8 cellular contexts compared by ENCODE assay signal in the genomic region with DNA sequence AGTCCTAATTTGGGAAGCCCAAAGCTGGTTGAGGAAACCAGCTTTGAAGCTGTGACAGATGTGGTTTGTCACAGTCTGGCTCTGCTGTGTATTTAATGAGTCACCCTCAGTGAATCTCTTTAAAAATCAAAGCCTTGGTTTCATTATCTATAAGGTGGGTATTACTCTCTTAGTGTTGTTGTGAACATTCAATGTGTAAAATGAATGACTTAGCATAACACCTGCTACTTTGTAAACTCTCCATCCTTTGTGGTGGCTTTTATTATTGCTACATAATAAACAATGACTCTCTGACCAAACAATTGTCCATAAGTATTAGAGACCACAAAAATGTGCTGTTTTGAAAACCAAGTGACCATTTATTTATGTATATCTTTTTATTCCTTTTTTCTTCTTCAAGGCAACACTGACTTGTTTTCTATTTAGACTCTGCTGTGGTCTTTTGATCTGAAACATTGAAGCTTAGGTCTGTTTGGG. TPM values are rescaled to one million over a fixed set of nuclear protein-coding genes. Genes with fewer than 3 reads are reported as not detected.
DNase-seq lines count a peak whose midpoint lies in the region; ATAC-seq and TF ChIP-seq lines count a peak whose summit lies in the region.

No MANE protein-coding gene starts in this region.

- H3K4me3 ChIP-seq in RWPE2 (ENCODE audit: severe bottlenecking) = no peak overlapping the region
- no peak overlapping the region for H3K4me3 ChIP-seq in right lobe of liver

- H3K9me3 ChIP-seq in RWPE2 (ENCODE audit: severe bottlenecking) (no peaks in the 10 kb centered on the region), right lobe of liver (no peaks in the 10 kb centered on the region)

- TF ChIP-seq POLR2A in right lobe of liver (IDR thresholded peaks at IDR 0.05) = no peak

- peaks cover 6% of the 10 kb centered on the region for H3K9me3 Mint-ChIP-seq in activated T-helper 2 cell treated with anti-CD3 and anti-CD28 coated beads, Interferon-gamma antibody, Interleukin-2, Interleukin-4, amounts not matched to agents 10 μg/mL and 5 μg/mL and 100 μg/mL, durations not matched to agents 14 hours and 24 hours and 36 hours

- no peak overlapping the region for H3K27ac Mint-ChIP-seq in activated T-helper 2 cell treated with anti-CD3 and anti-CD28 coated beads, Interferon-gamma antibody, Interleukin-2, Interleukin-4, amounts not matched to agents 10 μg/mL and 5 μg/mL and 100 μg/mL, durations not matched to agents 14 hours and 24 hours and 36 hours

- peaks cover 25% of the 10 kb centered on the region for H3K4me1 Mint-ChIP-seq in activated T-helper 2 cell treated with anti-CD3 and anti-CD28 coated beads, Interferon-gamma antibody, Interleukin-2, Interleukin-4, amounts not matched to agents 10 μg/mL and 5 μg/mL and 100 μg/mL, durations not matched to agents 14 hours and 24 hours and 36 hours (ENCODE audit: low read depth)

- H3K27ac ChIP-seq in RWPE2 (ENCODE audit: poor library complexity, severe bottlenecking) (no peak overlapping the region), right lobe of liver (no peak overlapping the region)

- H3K36me3 ChIP-seq in RWPE2 (ENCODE audit: low read depth) (no peaks in the 10 kb centered on the region), right lobe of liver (no peaks in the 10 kb centered on the region)

- TF ChIP-seq CTCF in RWPE2 (IDR thresholded peaks at IDR 0.05; ENCODE audit: poor library complexity, severe bottlenecking) (no peak), right lobe of liver (IDR thresholded peaks at IDR 0.05) (no peak)

- ATAC-seq in GM18499 (IDR thresholded peaks at IDR 0.05; ENCODE audit: insufficient read depth, unreplicated experiment) (peak; percentile 79), HG02798 (IDR thresholded peaks at IDR 0.05; ENCODE audit: poor library complexity, unreplicated experiment) (peak; percentile 76), RWPE2 (ENCODE audit: low read depth) (peak; percentile 10; the same call in 1 of the 3 replicates), right lobe of liver (peak in 3 of 4 donors; percentile 64 to 85 (median 64)), HG03039 (IDR thresholded peaks at IDR 0.05; ENCODE audit: unreplicated experiment) (no peak), HG02588 (IDR thresholded peaks at IDR 0.05; ENCODE audit: unreplicated experiment) (no peak), GM19035 (IDR thresholded peaks at IDR 0.05; ENCODE audit: unreplicated experiment) (no peak)

- peaks cover 4% of the 10 kb centered on the region for H3K36me3 Mint-ChIP-seq in activated T-helper 2 cell treated with anti-CD3 and anti-CD28 coated beads, Interferon-gamma antibody, Interleukin-2, Interleukin-4, amounts not matched to agents 10 μg/mL and 5 μg/mL and 100 μg/mL, durations not matched to agents 14 hours and 24 hours and 36 hours (ENCODE audit: low read depth)

- DNase-seq in RWPE2 (ENCODE audit: low spot score) (no peak), right lobe of liver (no peak)
- DNase-seq in activated T-helper 2 cell treated with anti-CD3 and anti-CD28 coated beads, Interferon-gamma antibody, Interleukin-2, Interleukin-4, amounts not matched to agents 10 μg/mL and 5 μg/mL and 100 μg/mL, durations not matched to agents 14 hours and 24 hours and 36 hours (ENCODE audit: low spot score) = no peak

- H3K27me3 ChIP-seq in RWPE2 (ENCODE audit: insufficient read depth, poor library complexity, severe bottlenecking) = no peaks in the 10 kb centered on the region
- H3K27me3 ChIP-seq in right lobe of liver = no peaks in the 10 kb centered on the region

- H3K27me3 Mint-ChIP-seq in activated T-helper 2 cell treated with anti-CD3 and anti-CD28 coated beads, Interferon-gamma antibody, Interleukin-2, Interleukin-4, amounts not matched to agents 10 μg/mL and 5 μg/mL and 100 μg/mL, durations not matched to agents 14 hours and 24 hours and 36 hours (ENCODE audit: low read depth) = peaks cover 7% of the 10 kb centered on the region

- H3K4me3 Mint-ChIP-seq in activated T-helper 2 cell treated with anti-CD3 and anti-CD28 coated beads, Interferon-gamma antibody, Interleukin-2, Interleukin-4, amounts not matched to agents 10 μg/mL and 5 μg/mL and 100 μg/mL, durations not matched to agents 14 hours and 24 hours and 36 hours (ENCODE audit: low read depth) = no peak overlapping the region

- intact Hi-C loops in right lobe of liver (cut with DNase I) = no loop called here
- intact Hi-C loops in activated T-helper 2 cell treated with anti-CD3 and anti-CD28 coated beads, Interferon-gamma antibody, Interleukin-2, Interleukin-4, amounts not matched to agents 10 μg/mL and 5 μg/mL and 100 μg/mL, durations not matched to agents 14 hours and 24 hours and 36 hours (cut with micrococcal nuclease) = loop anchor here (1.0 to 5.0 kb wide), 2 partner anchors 58 to 116 kb away; no protein-coding TSS in a partner anchor

- H3K4me1 ChIP-seq in RWPE2 (ENCODE audit: insufficient read depth, poor library complexity, severe bottlenecking) = peaks cover 3% of the 10 kb centered on the region
- H3K4me1 ChIP-seq in right lobe of liver = peaks cover 0 to 17% (median 0%) of the 10 kb centered on the region in 4 donors

RNA-seq across cellular contexts. Expression of a gene that starts 24.6 kb away (rescaled TPM):
- 1 to 10 TPM; 5.0 to 9.9 (median 5.7) TPM for total RNA-seq in right lobe of liver
- total RNA-seq in activated T-helper 2 cell treated with anti-CD3 and anti-CD28 coated beads, Interferon-gamma antibody, Interleukin-2, Interleukin-4, amounts not matched to agents 10 μg/mL and 5 μg/mL and 100 μg/mL, durations not matched to agents 14 hours and 24 hours and 36 hours = 2.6 TPM in 2 replicates

Comparison
In these comparisons a context has a peak if more than half of its experiments do, and no peak if none do; other contexts are left out.
1. ATAC-seq: peak in GM18499 (single experiment), HG02798 (single experiment), RWPE2 (single experiment) and right lobe of liver (3 of 4); none in HG03039 (single experiment), HG02588 (single experiment) and GM19035 (single experiment).